In the genomic region with DNA sequence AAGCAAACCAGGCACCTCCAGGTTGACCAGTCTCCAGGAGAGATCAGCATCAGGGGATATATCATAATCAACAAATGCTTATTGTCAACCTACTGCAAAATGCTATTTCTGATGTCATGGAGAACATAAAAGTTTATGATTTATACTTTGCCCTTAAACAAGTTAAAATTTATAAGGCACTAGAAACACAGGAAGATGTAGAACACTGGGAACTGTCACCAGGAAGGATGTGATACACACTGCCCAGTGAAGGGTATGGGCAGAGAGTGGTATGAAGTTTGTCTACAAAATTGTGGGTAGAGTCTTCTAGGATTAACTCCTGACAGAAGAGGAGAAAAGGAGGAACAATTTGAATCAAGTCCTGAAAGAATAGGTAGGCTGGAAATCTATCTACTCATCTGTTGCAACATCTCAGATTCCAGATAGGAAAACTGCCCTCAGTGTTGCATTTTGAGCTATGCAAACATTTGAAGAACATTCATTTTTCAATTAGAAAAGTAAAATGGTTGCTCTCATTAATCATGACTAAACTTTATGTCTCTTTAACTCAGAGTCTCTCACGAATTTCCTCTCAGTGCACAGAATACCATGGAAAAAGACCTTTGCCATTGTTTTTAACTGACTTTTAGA, we compare ENCODE assay signal across 34 cellular contexts.
"Had no signal": no experiment of that assay in that cellular context is flagged by ENCODE, and none has a peak within 500 bp of the region (broad histone marks: within the 10 kb centered on the region; RNA-seq: fewer than 3 reads in every experiment).

No MANE protein-coding gene starts in this region.

- H3K4me3 ChIP-seq: adrenal gland, body of pancreas, breast epithelium had no signal

- H3K36me3 ChIP-seq: adrenal gland, brain microvascular endothelial cell, breast epithelium had no signal

- H3K9me3 ChIP-seq: adrenal gland, body of pancreas, breast epithelium had no signal

- FAIRE-seq: astrocyte, TTC549 had no signal

- DNase-seq: activated B cell treated with CpG ODN at 0.5 μM for 24 hours; activated CD4-positive, alpha-beta memory T cell treated with anti-CD3 and anti-CD28 coated beads for 36 hours; activated CD4-positive, alpha-beta T cell treated with anti-CD3 and anti-CD28 coated beads for 4 hours; activated CD4-positive, alpha-beta T cell treated with anti-CD3 and anti-CD28 coated beads, Interleukin-2, amount 10 ng/mL, durations not matched to agents 24 days and 14 days; activated CD4-positive, alpha-beta T cell treated with anti-CD3 and anti-CD28 coated beads, Interleukin-2, amount 50 U/mL, for 1 hour; activated CD4-positive, alpha-beta T cell treated with anti-CD3 and anti-CD28 coated beads, Interleukin-2, amount 50 U/mL, for 4 hours; activated CD4-positive, CD25-positive, alpha-beta regulatory T cell treated with anti-CD3 and anti-CD28 coated beads, Interleukin-2, amount 50 U/mL, for 72 hours; activated CD8-positive, alpha-beta memory T cell treated with anti-CD3 and anti-CD28 coated beads, Interleukin-2, amount 50 U/mL, for 4 hours; activated CD8-positive, alpha-beta T cell treated with anti-CD3 and anti-CD28 coated beads for 36 hours; activated effector memory CD4-positive, alpha-beta T cell treated with anti-CD3 and anti-CD28 coated beads, Interleukin-2, amount 50 U/mL, for 16 hours; activated gamma-delta T cell treated with Interleukin-2 at 50 U/mL for 16 hours; activated naive CD4-positive, alpha-beta T cell; activated naive CD4-positive, alpha-beta T cell treated with anti-CD3 and anti-CD28 coated beads for 36 hours; activated naive CD4-positive, alpha-beta T cell treated with anti-CD3 and anti-CD28 coated beads, Interleukin-2, amount 50 U/mL, for 16 hours; activated naive CD8-positive, alpha-beta T cell treated with anti-CD3 and anti-CD28 coated beads for 36 hours; activated T-cell treated with anti-CD3 and anti-CD28 coated beads for 4 hours; activated T-cell treated with anti-CD3 and anti-CD28 coated beads, Interleukin-2, amount 50 U/mL, for 1 hour; activated T-cell treated with anti-CD3 and anti-CD28 coated beads, Interleukin-2, amount 50 U/mL, for 4 hours; activated T-cell treated with anti-CD3 and anti-CD28 coated beads, Interleukin-2, amount 50 U/mL, for 72 hours; adrenal gland; amniotic stem cell; aorta; body of pancreas; brain microvascular endothelial cell; central memory CD4-positive, alpha-beta T cell; T-helper 1 cell; T-helper 2 cell; T-helper 9 cell had no signal

- H3K4me1 ChIP-seq: adrenal gland, body of pancreas, breast epithelium had no signal

- H3K27me3 ChIP-seq: adrenal gland, body of pancreas, brain microvascular endothelial cell, breast epithelium had no signal

- ATAC-seq: activated CD8-positive, alpha-beta T cell treated with anti-CD3 and anti-CD28 coated beads for 36 hours; activated naive CD4-positive, alpha-beta T cell treated with anti-CD3 and anti-CD28 coated beads, Interleukin-2, amount 50 U/mL, for 72 hours; activated T-cell treated with anti-CD3 and anti-CD28 coated beads, Interleukin-2, amount 50 U/mL, for 4 hours; activated T-cell treated with anti-CD3 and anti-CD28 coated beads, Interleukin-2, amount 50 U/mL, for 72 hours; activated T-helper 17 cell treated with anti-CD3 and anti-CD28 coated beads, Interleukin-2, amount 50 U/mL, for 72 hours; body of pancreas had no signal

- H3K27ac ChIP-seq: adrenal gland, body of pancreas, brain microvascular endothelial cell, breast epithelium, VCaP had no signal
